Comparison of ENCODE assay signal across 11 cellular contexts in genomic region chr17:17401271-17401781, GRCh38.
DNase-seq lines count a peak whose midpoint lies in the region; ATAC-seq and TF ChIP-seq lines count a peak whose summit lies in the region.
"Had no signal": no experiment of that assay in that cellular context is flagged by ENCODE, and none has a peak within 500 bp of the region (broad histone marks: within the 10 kb centered on the region; RNA-seq: fewer than 3 reads in every experiment).

No MANE protein-coding gene starts in this region.

- no peak for TF ChIP-seq POLR2A in right lobe of liver (IDR thresholded peaks at IDR 0.05)

- CTCF ChIA-PET in HEK293 (lab: Yijun Ruan, JAX): no interaction called here

- no peaks in the 10 kb centered on the region for H3K27me3 ChIP-seq in WERI-Rb-1 (ENCODE audit: insufficient read depth, low read depth, severe bottlenecking)
- H3K27me3 ChIP-seq in right lobe of liver: no peaks in the 10 kb centered on the region

- intact Hi-C loops in right lobe of liver (cut with DNase I): no loop called here

- no peaks in the 10 kb centered on the region for H3K4me1 ChIP-seq in HEK293 (ENCODE audit: control insufficient read depth, insufficient read depth, low read length)
- H3K4me1 ChIP-seq in right lobe of liver: peaks cover 0 to 10% (median 2%) of the 10 kb centered on the region in 4 donors
- H3K4me1 ChIP-seq: psoas muscle had no signal

- DNase-seq in COLO668 (lab: John Stamatoyannopoulos, UW; ENCODE audit: unreplicated experiment): peak; percentile 25
- DNase-seq in WERI-Rb-1: peak; percentile 41
- peak; percentile 74 to 79 (median 75) for DNase-seq in right lobe of liver
- no peak for DNase-seq in GM19238 (ENCODE audit: insufficient read length, low spot score)
- DNase-seq: activated naive CD4-positive, alpha-beta T cell had no signal

- H3K27ac ChIP-seq in HEK293 (ENCODE audit: extremely low read depth, low read depth, low read length) (no peak overlapping the region), WERI-Rb-1 (no peak overlapping the region), right lobe of liver (no peak overlapping the region)
- H3K27ac ChIP-seq: psoas muscle had no signal

- no peaks in the 10 kb centered on the region for H3K36me3 ChIP-seq in HEK293 (ENCODE audit: control insufficient read depth in 2 of 2, insufficient read depth in 1 of 2, low read length in 2 of 2)
- H3K36me3 ChIP-seq in WERI-Rb-1: no peaks in the 10 kb centered on the region
- no peaks in the 10 kb centered on the region for H3K36me3 ChIP-seq in right lobe of liver

- 49% methylated on average over 9 of the region's 12 CpGs for WGBS in right lobe of liver (ENCODE audit: insufficient coverage, low coverage, low lambda C conversion rate, missing lambda C conversion rate)

- POLR2A ChIA-PET in HEK293 (lab: Yijun Ruan, JAX): no interaction called here

- H3K9me3 ChIP-seq in HEK293 (ENCODE audit: control insufficient read depth, insufficient read depth, low read depth, low read length): no peaks in the 10 kb centered on the region
- H3K9me3 ChIP-seq in WERI-Rb-1 (ENCODE audit: severe bottlenecking): peaks cover 2% of the 10 kb centered on the region
- H3K9me3 ChIP-seq in right lobe of liver: no peaks in the 10 kb centered on the region

- H3K4me3 ChIP-seq in HEK293 (ENCODE audit: low read depth, low read length) (no peak overlapping the region), WERI-Rb-1 (ENCODE audit: low read depth, low read length) (no peak overlapping the region), right lobe of liver (no peak overlapping the region)
- H3K4me3 ChIP-seq: psoas muscle had no signal

- TF ChIP-seq CTCF in HEK293 (tag by site-specific recombination; IDR thresholded peaks at IDR 0.05): no peak
- TF ChIP-seq CTCF in WERI-Rb-1 (IDR thresholded peaks at IDR 0.05; ENCODE audit: low read depth, low read length): peak; percentile 77
- peak; percentile 14 to 42 (median 28) for TF ChIP-seq CTCF in right lobe of liver (IDR thresholded peaks at IDR 0.05)

- ATAC-seq in right lobe of liver (peak; percentile 40 to 75 (median 54)), GM18858 (IDR thresholded peaks at IDR 0.05; ENCODE audit: unreplicated experiment) (no peak), GM21529 (IDR thresholded peaks at IDR 0.05; ENCODE audit: unreplicated experiment) (no peak), GM21390 (IDR thresholded peaks at IDR 0.05; ENCODE audit: unreplicated experiment) (no peak)
- ATAC-seq: psoas muscle; stimulated activated naive CD8-positive, alpha-beta T cell treated with anti-CD3 and anti-CD28 coated beads, Interleukin-15, amount 100 ng/mL, for 72 hours had no signal

TF ChIP-seq in HEK293, 187 proteins besides CTCF, POLR2A, EP300 and RAD21:
- no peak for TF ChIP-seq ZNF112 (tag by site-specific recombination; IDR thresholded peaks at IDR 0.05)
- no peak for TF ChIP-seq IKZF3 (tag by site-specific recombination; IDR thresholded peaks at IDR 0.05)
- TF ChIP-seq ZNF76 (tag by site-specific recombination; IDR thresholded peaks at IDR 0.05; ENCODE audit: borderline replicate concordance, low read depth): no peak
- TF ChIP-seq ZNF654 (tag by site-specific recombination; IDR thresholded peaks at IDR 0.05; ENCODE audit: low read depth): 0 out of 2 replicates have a peak, but pooled peaks have one; percentile 7

Comparison
In these comparisons a context has a peak if more than half of its experiments do, and no peak if none do; other contexts are left out.
1. ATAC-seq: peak in right lobe of liver (4 of 4); none in GM18858 (single experiment), GM21529 (single experiment) and GM21390 (single experiment).